ENCODE assay signal across 8 cellular contexts in the genomic region with DNA sequence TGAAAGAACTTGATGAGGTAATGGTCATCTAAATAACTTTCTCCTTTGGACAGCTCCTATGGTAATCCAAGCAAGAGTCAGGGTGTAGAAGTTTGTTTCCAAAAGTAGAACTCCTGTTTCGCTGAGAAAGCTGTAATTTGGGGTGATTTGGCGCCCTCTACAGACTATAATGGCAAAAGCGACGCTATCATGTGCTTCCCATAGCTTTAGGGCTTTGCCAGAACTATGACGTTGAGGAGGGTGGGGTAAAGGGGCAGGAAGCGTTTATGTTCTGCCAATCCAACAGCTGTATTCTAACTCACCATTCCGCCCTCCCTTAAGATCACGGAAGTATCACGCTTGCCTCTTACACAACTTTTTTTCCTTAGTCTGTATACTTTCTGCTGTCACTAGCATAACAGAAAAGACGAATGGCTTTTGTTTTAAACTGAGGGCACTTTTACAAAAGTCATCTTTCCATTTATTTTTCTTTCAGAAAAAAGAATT. TPM values are rescaled to one million over a fixed set of nuclear protein-coding genes. Genes with fewer than 3 reads are reported as not detected.
DNase-seq lines count a peak whose midpoint lies in the region; ATAC-seq and TF ChIP-seq lines count a peak whose summit lies in the region.

A gene with protein sequence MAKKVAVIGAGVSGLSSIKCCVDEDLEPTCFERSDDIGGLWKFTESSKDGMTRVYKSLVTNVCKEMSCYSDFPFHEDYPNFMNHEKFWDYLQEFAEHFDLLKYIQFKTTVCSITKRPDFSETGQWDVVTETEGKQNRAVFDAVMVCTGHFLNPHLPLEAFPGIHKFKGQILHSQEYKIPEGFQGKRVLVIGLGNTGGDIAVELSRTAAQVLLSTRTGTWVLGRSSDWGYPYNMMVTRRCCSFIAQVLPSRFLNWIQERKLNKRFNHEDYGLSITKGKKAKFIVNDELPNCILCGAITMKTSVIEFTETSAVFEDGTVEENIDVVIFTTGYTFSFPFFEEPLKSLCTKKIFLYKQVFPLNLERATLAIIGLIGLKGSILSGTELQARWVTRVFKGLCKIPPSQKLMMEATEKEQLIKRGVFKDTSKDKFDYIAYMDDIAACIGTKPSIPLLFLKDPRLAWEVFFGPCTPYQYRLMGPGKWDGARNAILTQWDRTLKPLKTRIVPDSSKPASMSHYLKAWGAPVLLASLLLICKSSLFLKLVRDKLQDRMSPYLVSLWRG (plus strand): TSS at position 349 of the 486 bp plus-strand sequence. CDS start 5,643 bp downstream, outside the sequence.

- H3K4me1 ChIP-seq in adrenal gland (replicated peaks in 1 of 2) (peaks cover 6 to 12% of the 10 kb centered on the region in 2 donors), left ventricle myocardium inferior (peaks cover 16% of the 10 kb centered on the region), uterus (no peaks in the 10 kb centered on the region)

- H3K36me3 ChIP-seq in SU-DHL-6 (ENCODE audit: low read length) (no peaks in the 10 kb centered on the region), adrenal gland (replicated peaks in 1 of 2) (no peaks in the 10 kb centered on the region), left ventricle myocardium inferior (peaks cover 20% of the 10 kb centered on the region), uterus (no peaks in the 10 kb centered on the region)

- WGBS in adrenal gland, 4 donors: 0 to 1% (median 1%) methylated on average over 10 of the region's 10 CpGs

- H4K20me1 ChIP-seq in SU-DHL-6 (ENCODE audit: low read depth, low read length): no peaks in the 10 kb centered on the region

- no peaks in the 10 kb centered on the region for H3K9me2 ChIP-seq in SU-DHL-6 (replicated peaks; ENCODE audit: insufficient read depth, low read length)

- peak; percentile 100 for ATAC-seq in HG02798 (IDR thresholded peaks at IDR 0.05; ENCODE audit: poor library complexity, unreplicated experiment)

- peak within 1 kb of the TSS; percentile 12 for H3K4me3 ChIP-seq in GM12875 (ENCODE audit: low read depth, low read length)
- H3K4me3 ChIP-seq in SU-DHL-6 (ENCODE audit: insufficient read depth, low read length, poor library complexity, severe bottlenecking): peak within 1 kb of the TSS; percentile 59
- H3K4me3 ChIP-seq in adrenal gland: peak within 1 kb of the TSS in 2 of 4 donors; percentile 2 to 60
- peak within 1 kb of the TSS; percentile 61 for H3K4me3 ChIP-seq in left ventricle myocardium inferior
- peak within 1 kb of the TSS; percentile 4 to 28 for H3K4me3 ChIP-seq in uterus

- H3K27me3 ChIP-seq in SU-DHL-6 (ENCODE audit: low read length) (no peaks in the 10 kb centered on the region), adrenal gland (no peaks in the 10 kb centered on the region), left ventricle myocardium inferior (ENCODE audit: low read depth) (no peaks in the 10 kb centered on the region), uterus (no peaks in the 10 kb centered on the region)

- peak within 1 kb of the TSS; percentile 99 for H3K4me2 ChIP-seq in SU-DHL-6 (ENCODE audit: low read depth, low read length, poor library complexity, severe bottlenecking)

- intact Hi-C loops in adrenal gland (cut with DNase I) (loop anchor here (5.0 to 10.0 kb wide), 2 partner anchors 67 to 349 kb away; a partner anchor contains a TSS), left ventricle myocardium inferior (cut with micrococcal nuclease) (loop anchor here (5.0 kb wide), 1 partner anchor 67 kb away; a partner anchor contains a TSS), uterus (cut with DNase I; ENCODE audit: low total_unique reads) (no loop called here)

- peak; percentile 60; the same call in 1 of the 2 replicates for TF ChIP-seq CTCF in GM12875 (IDR thresholded peaks at IDR 0.05; ENCODE audit: borderline replicate concordance, insufficient read depth, low read depth, low read length)
- TF ChIP-seq CTCF in SU-DHL-6 (IDR thresholded peaks at IDR 0.05; ENCODE audit: insufficient read depth, low read length, poor library complexity, severe bottlenecking): peak; percentile 70
- TF ChIP-seq CTCF in adrenal gland (IDR thresholded peaks at IDR 0.05): peak; percentile 72 to 97 (median 90)
- peak; percentile 87 for TF ChIP-seq CTCF in left ventricle myocardium inferior (IDR thresholded peaks at IDR 0.05; ENCODE audit: borderline replicate concordance)
- TF ChIP-seq CTCF in uterus (IDR thresholded peaks at IDR 0.05): peak; percentile 70 to 89 (median 86)

- no peaks in the 10 kb centered on the region for H3F3A ChIP-seq in SU-DHL-6 (ENCODE audit: insufficient read depth)

- no peaks in the 10 kb centered on the region for H3K9me3 ChIP-seq in SU-DHL-6 (ENCODE audit: insufficient read depth, low read length)
- no peaks in the 10 kb centered on the region for H3K9me3 ChIP-seq in adrenal gland (replicated peaks in 1 of 3)
- peaks cover 7% of the 10 kb centered on the region for H3K9me3 ChIP-seq in left ventricle myocardium inferior (replicated peaks)
- H3K9me3 ChIP-seq in uterus: no peaks in the 10 kb centered on the region

- peak within 1 kb of the TSS; percentile 89 for H2AFZ ChIP-seq in SU-DHL-6 (ENCODE audit: low read depth, low read length, severe bottlenecking)

- no peaks in the 10 kb centered on the region for H3K79me2 ChIP-seq in SU-DHL-6 (ENCODE audit: insufficient read depth, low read length)

- TF ChIP-seq POLR2A in adrenal gland (IDR thresholded peaks at IDR 0.05) (peak in 1 of 2 donors; percentile 52), uterus (IDR thresholded peaks at IDR 0.05) (peak; percentile 27 to 47)

- H3K27ac ChIP-seq in SU-DHL-6 (ENCODE audit: low read depth, low read length) (peak within 1 kb of the TSS; percentile 36; the same call in 1 of the 2 replicates), adrenal gland (peak within 1 kb of the TSS in 3 of 5 donors; percentile 49 to 66 (median 61)), left ventricle myocardium inferior (replicated peaks) (peak within 1 kb of the TSS; percentile 80), uterus (peak within 1 kb of the TSS; percentile 70 to 75)

- H3K9ac ChIP-seq in SU-DHL-6 (ENCODE audit: low read length): peak within 1 kb of the TSS; percentile 61

- peak; percentile 83 to 98 (median 95) for DNase-seq in NCI-H1417 (lab: John Stamatoyannopoulos, UW)
- DNase-seq in adrenal gland: peak; percentile 91 to 99 (median 96)
- peak; percentile 73 for DNase-seq in left ventricle myocardium inferior
- peak; percentile 97 for DNase-seq in pulmonary artery endothelial cell (ENCODE audit: low read depth, low spot score)
- peak; percentile 90 to 96 for DNase-seq in uterus

RNA-seq across cellular contexts. Expression of the gene that starts here (rescaled TPM):
- total RNA-seq in adrenal gland (10 to 100 TPM in 2 of 8 donors, 1 to 10 TPM in 6; 1.7 to 11.4 (median 4.0) TPM), left ventricle myocardium inferior (5.4 TPM), pulmonary artery endothelial cell (0.86 and 0.88 TPM in 2 replicates), uterus (10 to 100 TPM in 1 of 4 donors, 1 to 10 TPM in 2, not detected in 1; 1.8 to 10.7 (median 4.0) TPM)
- 1 to 10 TPM; 3.2 to 4.0 (median 3.9) TPM for polyA plus RNA-seq in adrenal gland

Comparison
In these comparisons a context has a peak if more than half of its experiments do, and no peak if none do; other contexts are left out.
1. Peak in DNase-seq in pulmonary artery endothelial cell; RNA of the gene not detected or under 1 TPM.